ENCODE assay signal across 17 cellular contexts in genomic region chr2:197121255-197121654, GRCh38.
DNase-seq lines count a peak whose midpoint lies in the region; ATAC-seq and TF ChIP-seq lines count a peak whose summit lies in the region.
"Had no signal": no experiment of that assay in that cellular context is flagged by ENCODE, and none has a peak within 500 bp of the region (broad histone marks: within the 10 kb centered on the region; RNA-seq: fewer than 3 reads in every experiment).

No MANE protein-coding gene starts in this region.

- peaks cover 0 to 47% (median 38%) of the 10 kb centered on the region in 4 donors for H3K36me3 ChIP-seq in stomach

- CTCF ChIA-PET in activated CD4-positive, alpha-beta memory T cell treated with anti-CD3 and anti-CD28 coated beads for 36 hours (lab: Charles Lee): interaction anchor here (0.8 to 5.3 kb wide), 4 partner anchors 7 to 69 kb away, joined by 3 to 44 read pairs (median 18); no protein-coding TSS in a partner anchor
- CTCF ChIA-PET in WTC11 (lab: Charles Lee): interaction anchor here (2.4 kb wide), 1 partner anchor 47 kb away, joined by 7 read pairs; no protein-coding TSS in a partner anchor

- TF ChIP-seq POLR2A in stomach (IDR thresholded peaks at IDR 0.05): no peak

- intact Hi-C loops in activated CD4-positive, alpha-beta memory T cell treated with anti-CD3 and anti-CD28 coated beads for 36 hours (cut with micrococcal nuclease): no loop called here
- intact Hi-C loops in stomach (cut with DNase I; ENCODE audit: low total_unique reads): no loop called here

- 87 to 94% (median 91%) methylated on average over 8 of the region's 8 CpGs for WGBS in stomach, 5 donors

- H3K27ac ChIP-seq in stomach: no peak overlapping the region
- H3K27ac ChIP-seq: body of pancreas, tibial artery had no signal

- no peak for DNase-seq in activated naive CD4-positive, alpha-beta T cell (lab: John Stamatoyannopoulos, UW)
- DNase-seq in activated CD4-positive, alpha-beta memory T cell treated with anti-CD3 and anti-CD28 coated beads for 36 hours: no peak
- DNase-seq in effector memory CD8-positive, alpha-beta T cell: peak; percentile 8 to 38 (median 22)
- DNase-seq in WTC11 (ENCODE audit: low spot score): no peak
- no peak for DNase-seq in stomach
- no peak for DNase-seq in inferior parietal cortex (ENCODE audit: extremely low spot score)
- DNase-seq: body of pancreas; EL; endodermal cell; GOT3; Karpas-422; mucosa of descending colon; NCI-H510A treated with DMSO at 0.1 percent for 48 hours; stimulated activated CD4-positive, alpha-beta T cell treated with anti-CD3 and anti-CD28 coated beads, Interleukin-12 subunit alpha, Interleukin-12 subunit beta, amount 100 ng/mL, for 4 hours; SW 1271; tibial artery had no signal

- H3K4me1 Mint-ChIP-seq in activated naive CD4-positive, alpha-beta T cell treated with anti-CD3 and anti-CD28 coated beads, Interleukin-2, amount 50 U/mL, for 24 hours: peaks cover 59% of the 10 kb centered on the region
- H3K4me1 Mint-ChIP-seq in activated CD4-positive, alpha-beta memory T cell treated with anti-CD3 and anti-CD28 coated beads for 36 hours (ENCODE audit: low read depth): peaks cover 40% of the 10 kb centered on the region
- H3K4me1 Mint-ChIP-seq in effector memory CD8-positive, alpha-beta T cell (ENCODE audit: low read depth in 2 of 2): peaks cover 27 to 29% of the 10 kb centered on the region in 2 donors
- 0 out of 2 replicates have a peak, but pooled peaks cover 2% of the 10 kb centered on the region for H3K4me1 Mint-ChIP-seq in WTC11

- no peaks in the 10 kb centered on the region for H3K27me3 ChIP-seq in stomach
- H3K27me3 ChIP-seq: body of pancreas, tibial artery had no signal

- TF ChIP-seq CTCF in WTC11 (IDR thresholded peaks at IDR 0.05) (no peak), stomach (IDR thresholded peaks at IDR 0.05) (no peak)

- H3K27ac Mint-ChIP-seq in activated naive CD4-positive, alpha-beta T cell treated with anti-CD3 and anti-CD28 coated beads, Interleukin-2, amount 50 U/mL, for 24 hours: peak overlapping the region; percentile 82
- H3K27ac Mint-ChIP-seq in activated CD4-positive, alpha-beta memory T cell treated with anti-CD3 and anti-CD28 coated beads for 36 hours: peak overlapping the region; percentile 19
- H3K27ac Mint-ChIP-seq in effector memory CD8-positive, alpha-beta T cell: peak overlapping the region; percentile 78 to 81
- no peak overlapping the region for H3K27ac Mint-ChIP-seq in WTC11
- H3K27ac Mint-ChIP-seq: endodermal cell had no signal

- H3K9me3 Mint-ChIP-seq in activated naive CD4-positive, alpha-beta T cell treated with anti-CD3 and anti-CD28 coated beads, Interleukin-2, amount 50 U/mL, for 24 hours: no peaks in the 10 kb centered on the region
- no peaks in the 10 kb centered on the region for H3K9me3 Mint-ChIP-seq in activated CD4-positive, alpha-beta memory T cell treated with anti-CD3 and anti-CD28 coated beads for 36 hours
- H3K9me3 Mint-ChIP-seq in effector memory CD8-positive, alpha-beta T cell: no peaks in the 10 kb centered on the region
- no peaks in the 10 kb centered on the region for H3K9me3 Mint-ChIP-seq in WTC11
- H3K9me3 Mint-ChIP-seq: endodermal cell had no signal

- H3K9me3 ChIP-seq in stomach: no peaks in the 10 kb centered on the region
- H3K9me3 ChIP-seq: body of pancreas, mucosa of descending colon, tibial artery had no signal

- H3K27me3 Mint-ChIP-seq in activated naive CD4-positive, alpha-beta T cell treated with anti-CD3 and anti-CD28 coated beads, Interleukin-2, amount 50 U/mL, for 24 hours: no peaks in the 10 kb centered on the region
- H3K27me3 Mint-ChIP-seq in activated CD4-positive, alpha-beta memory T cell treated with anti-CD3 and anti-CD28 coated beads for 36 hours: no peaks in the 10 kb centered on the region
- H3K27me3 Mint-ChIP-seq in effector memory CD8-positive, alpha-beta T cell: no peaks in the 10 kb centered on the region
- no peaks in the 10 kb centered on the region for H3K27me3 Mint-ChIP-seq in WTC11 (ENCODE audit: low read depth)

- TF ChIP-seq EP300 in stomach (IDR thresholded peaks at IDR 0.05): no peak

- peaks cover 0 to 5% (median 0%) of the 10 kb centered on the region in 4 donors for H3K4me1 ChIP-seq in stomach
- H3K4me1 ChIP-seq: body of pancreas had no signal

- H3K36me3 Mint-ChIP-seq in activated naive CD4-positive, alpha-beta T cell treated with anti-CD3 and anti-CD28 coated beads, Interleukin-2, amount 50 U/mL, for 24 hours: peaks cover 20% of the 10 kb centered on the region
- H3K36me3 Mint-ChIP-seq in activated CD4-positive, alpha-beta memory T cell treated with anti-CD3 and anti-CD28 coated beads for 36 hours: peaks cover 36% of the 10 kb centered on the region
- peaks cover 64% of the 10 kb centered on the region for H3K36me3 Mint-ChIP-seq in effector memory CD8-positive, alpha-beta T cell (ENCODE audit: insufficient read depth)
- no peaks in the 10 kb centered on the region for H3K36me3 Mint-ChIP-seq in WTC11

- peak; percentile 96 for ATAC-seq in effector memory CD8-positive, alpha-beta T cell (replicated peaks)
- no peak for ATAC-seq in WTC11
- ATAC-seq: body of pancreas, mucosa of descending colon had no signal

- H3K4me3 Mint-ChIP-seq in activated naive CD4-positive, alpha-beta T cell treated with anti-CD3 and anti-CD28 coated beads, Interleukin-2, amount 50 U/mL, for 24 hours: no peak overlapping the region
- H3K4me3 Mint-ChIP-seq in activated CD4-positive, alpha-beta memory T cell treated with anti-CD3 and anti-CD28 coated beads for 36 hours: no peak overlapping the region
- peak overlapping the region; percentile 24 to 64 for H3K4me3 Mint-ChIP-seq in effector memory CD8-positive, alpha-beta T cell
- no peak overlapping the region for H3K4me3 Mint-ChIP-seq in WTC11
- H3K4me3 Mint-ChIP-seq: endodermal cell had no signal

- POLR2A ChIA-PET in activated CD4-positive, alpha-beta memory T cell treated with anti-CD3 and anti-CD28 coated beads for 36 hours (lab: Charles Lee): no interaction called here
- POLR2A ChIA-PET in WTC11 (lab: Charles Lee): no interaction called here

- H3K4me3 ChIP-seq in stomach: no peak overlapping the region
- H3K4me3 ChIP-seq: body of pancreas, mucosa of descending colon, tibial artery had no signal

TF ChIP-seq in WTC11, 78 proteins besides CTCF, POLR2A, EP300 and RAD21:
- TF ChIP-seq NR2C2 (CRISPR knock-in tag; IDR thresholded peaks at IDR 0.05): no peak
- no peak for TF ChIP-seq EMX1 (CRISPR knock-in tag; IDR thresholded peaks at IDR 0.05)
- TF ChIP-seq ZBTB43 (CRISPR knock-in tag; IDR thresholded peaks at IDR 0.05): no peak
- TF ChIP-seq FOXP1 (CRISPR knock-in tag; IDR thresholded peaks at IDR 0.05; ENCODE audit: borderline replicate concordance): no peak
- TF ChIP-seq TCF7 (CRISPR knock-in tag; IDR thresholded peaks at IDR 0.05; ENCODE audit: low read depth): no peak
- TF ChIP-seq IRF2 (CRISPR knock-in tag; IDR thresholded peaks at IDR 0.05; ENCODE audit: borderline replicate concordance, low read depth): no peak
- TF ChIP-seq SP1 (CRISPR knock-in tag; conservative IDR thresholded peaks at IDR 0.05): no peak
- no peak for TF ChIP-seq ZNF671 (CRISPR knock-in tag; IDR thresholded peaks at IDR 0.05)

Comparison
In these comparisons a context has a peak if more than half of its experiments do, and no peak if none do; other contexts are left out.
1. H3K4me3 Mint-ChIP-seq: peak in effector memory CD8-positive, alpha-beta T cell (2 of 2); none in activated naive CD4-positive, alpha-beta T cell treated with anti-CD3 and anti-CD28 coated beads, Interleukin-2, amount 50 U/mL, for 24 hours (single experiment), activated CD4-positive, alpha-beta memory T cell treated with anti-CD3 and anti-CD28 coated beads for 36 hours (single experiment) and WTC11 (single experiment).
2. DNase-seq: peak in effector memory CD8-positive, alpha-beta T cell (3 of 3); none in activated naive CD4-positive, alpha-beta T cell (0 of 4), activated CD4-positive, alpha-beta memory T cell treated with anti-CD3 and anti-CD28 coated beads for 36 hours (single experiment), WTC11 (single experiment), stomach (single experiment) and inferior parietal cortex (single experiment).